Comparison of ENCODE assay signal across 35 cellular contexts in genomic region chr18:70956554-70956953, GRCh38.
"Had no signal": no experiment of that assay in that cellular context is flagged by ENCODE, and none has a peak within 500 bp of the region (broad histone marks: within the 10 kb centered on the region; RNA-seq: fewer than 3 reads in every experiment).

No MANE protein-coding gene starts in this region.

- H3K4me1 ChIP-seq: adrenal gland, body of pancreas, breast epithelium had no signal

- H3K4me3 ChIP-seq: adrenal gland, body of pancreas, breast epithelium had no signal

- H3K9me3 Mint-ChIP-seq: activated CD4-positive, alpha-beta memory T cell treated with anti-CD3 and anti-CD28 coated beads for 36 hours; activated CD4-positive, alpha-beta T cell treated with anti-CD3 and anti-CD28 coated beads, Interleukin-2, amount 10 ng/mL, durations not matched to agents 24 days and 14 days; activated CD8-positive, alpha-beta T cell treated with anti-CD3 and anti-CD28 coated beads for 36 hours; activated naive CD8-positive, alpha-beta T cell treated with anti-CD3 and anti-CD28 coated beads for 36 hours; activated T-helper 1 cell treated with anti-CD3 and anti-CD28 coated beads, Interleukin-12 subunit alpha, Interleukin-12 subunit beta, Interleukin-2, Interleukin-4 antibody, amounts not matched to agents 30 ng/mL and 10 ng/mL and 1 ng/mL, durations not matched to agents 14 hours and 24 hours and 36 hours; activated T-helper 17 cell treated with anti-CD3 and anti-CD28 coated beads, Interleukin-2, amount 50 U/mL, for 72 hours; T-helper 1 cell treated with Interleukin-12 subunit alpha and Interleukin-12 subunit beta and Interleukin-4 antibody, amounts not matched to agents 30 μg/mL and 1 μg/mL, for 36 hours; T-helper 2 cell treated with Interferon-gamma antibody and Interleukin-4, amounts not matched to agents 5 μg/mL and 100 μg/mL, for 36 hours had no signal

- H3K9me3 ChIP-seq: adrenal gland, body of pancreas, breast epithelium had no signal

- DNase-seq: activated B cell treated with CpG ODN at 0.5 μM for 24 hours; activated CD4-positive, alpha-beta memory T cell treated with anti-CD3 and anti-CD28 coated beads for 36 hours; activated CD4-positive, alpha-beta T cell treated with anti-CD3 and anti-CD28 coated beads for 4 hours; activated CD4-positive, alpha-beta T cell treated with anti-CD3 and anti-CD28 coated beads, Interleukin-2, amount 10 ng/mL, durations not matched to agents 24 days and 14 days; activated CD4-positive, alpha-beta T cell treated with anti-CD3 and anti-CD28 coated beads, Interleukin-2, amount 50 U/mL, for 1 hour; activated CD4-positive, alpha-beta T cell treated with anti-CD3 and anti-CD28 coated beads, Interleukin-2, amount 50 U/mL, for 4 hours; activated CD4-positive, CD25-positive, alpha-beta regulatory T cell treated with anti-CD3 and anti-CD28 coated beads, Interleukin-2, amount 50 U/mL, for 72 hours; activated CD8-positive, alpha-beta memory T cell treated with anti-CD3 and anti-CD28 coated beads, Interleukin-2, amount 50 U/mL, for 4 hours; activated CD8-positive, alpha-beta T cell treated with anti-CD3 and anti-CD28 coated beads for 36 hours; activated effector memory CD4-positive, alpha-beta T cell treated with anti-CD3 and anti-CD28 coated beads, Interleukin-2, amount 50 U/mL, for 16 hours; activated gamma-delta T cell treated with Interleukin-2 at 50 U/mL for 16 hours; activated naive CD4-positive, alpha-beta T cell; activated naive CD4-positive, alpha-beta T cell treated with anti-CD3 and anti-CD28 coated beads for 36 hours; activated naive CD4-positive, alpha-beta T cell treated with anti-CD3 and anti-CD28 coated beads, Interleukin-2, amount 50 U/mL, for 16 hours; activated naive CD8-positive, alpha-beta T cell treated with anti-CD3 and anti-CD28 coated beads for 36 hours; activated T-cell treated with anti-CD3 and anti-CD28 coated beads for 4 hours; activated T-cell treated with anti-CD3 and anti-CD28 coated beads, Interleukin-2, amount 50 U/mL, for 1 hour; activated T-cell treated with anti-CD3 and anti-CD28 coated beads, Interleukin-2, amount 50 U/mL, for 4 hours; activated T-cell treated with anti-CD3 and anti-CD28 coated beads, Interleukin-2, amount 50 U/mL, for 72 hours; adrenal gland; amniotic stem cell; aorta; body of pancreas; brain microvascular endothelial cell; central memory CD4-positive, alpha-beta T cell; T-helper 1 cell; T-helper 2 cell; T-helper 9 cell had no signal

- H3K27me3 ChIP-seq: adrenal gland, body of pancreas, brain microvascular endothelial cell, breast epithelium had no signal

- H3K4me3 Mint-ChIP-seq: activated B cell treated with CpG ODN at 0.5 μM for 24 hours; activated CD4-positive, alpha-beta memory T cell treated with anti-CD3 and anti-CD28 coated beads for 36 hours; activated CD4-positive, alpha-beta T cell treated with anti-CD3 and anti-CD28 coated beads, Interleukin-2, amount 10 ng/mL, durations not matched to agents 24 days and 14 days; activated CD8-positive, alpha-beta T cell treated with anti-CD3 and anti-CD28 coated beads for 36 hours; activated naive CD4-positive, alpha-beta T cell treated with anti-CD3 and anti-CD28 coated beads for 36 hours; activated naive CD8-positive, alpha-beta T cell treated with anti-CD3 and anti-CD28 coated beads for 36 hours; activated T-cell treated with anti-CD3 and anti-CD28 coated beads, Interleukin-2, amount 50 U/mL, for 4 hours; activated T-cell treated with anti-CD3 and anti-CD28 coated beads, Interleukin-2, amount 50 U/mL, for 72 hours; activated T-helper 1 cell treated with anti-CD3 and anti-CD28 coated beads, Interleukin-12 subunit alpha, Interleukin-12 subunit beta, Interleukin-2, Interleukin-4 antibody, amounts not matched to agents 30 ng/mL and 10 ng/mL and 1 ng/mL, durations not matched to agents 14 hours and 24 hours and 36 hours; activated T-helper 17 cell treated with anti-CD3 and anti-CD28 coated beads, Interleukin-2, amount 50 U/mL, for 72 hours; T-helper 1 cell treated with Interleukin-12 subunit alpha and Interleukin-12 subunit beta and Interleukin-4 antibody, amounts not matched to agents 30 μg/mL and 1 μg/mL, for 36 hours; T-helper 2 cell treated with Interferon-gamma antibody and Interleukin-4, amounts not matched to agents 5 μg/mL and 100 μg/mL, for 36 hours had no signal

- H3K36me3 ChIP-seq: adrenal gland, brain microvascular endothelial cell, breast epithelium had no signal

- H3K4me1 Mint-ChIP-seq: activated B cell treated with CpG ODN at 0.5 μM for 24 hours; activated CD4-positive, alpha-beta T cell treated with anti-CD3 and anti-CD28 coated beads, Interleukin-2, amount 10 ng/mL, durations not matched to agents 24 days and 14 days; activated naive CD8-positive, alpha-beta T cell treated with anti-CD3 and anti-CD28 coated beads for 36 hours; activated T-helper 17 cell treated with anti-CD3 and anti-CD28 coated beads, Interleukin-2, amount 50 U/mL, for 72 hours had no signal

- ATAC-seq: activated CD8-positive, alpha-beta T cell treated with anti-CD3 and anti-CD28 coated beads for 36 hours; activated naive CD4-positive, alpha-beta T cell treated with anti-CD3 and anti-CD28 coated beads, Interleukin-2, amount 50 U/mL, for 72 hours; activated T-cell treated with anti-CD3 and anti-CD28 coated beads, Interleukin-2, amount 50 U/mL, for 4 hours; activated T-cell treated with anti-CD3 and anti-CD28 coated beads, Interleukin-2, amount 50 U/mL, for 72 hours; activated T-helper 17 cell treated with anti-CD3 and anti-CD28 coated beads, Interleukin-2, amount 50 U/mL, for 72 hours; body of pancreas had no signal

- H3K36me3 Mint-ChIP-seq: activated CD4-positive, alpha-beta memory T cell treated with anti-CD3 and anti-CD28 coated beads for 36 hours; activated naive CD4-positive, alpha-beta T cell treated with anti-CD3 and anti-CD28 coated beads, Interleukin-2, amount 50 U/mL, for 72 hours; activated naive CD8-positive, alpha-beta T cell treated with anti-CD3 and anti-CD28 coated beads for 36 hours had no signal

- H3K27ac ChIP-seq: adrenal gland, body of pancreas, brain microvascular endothelial cell, breast epithelium, VCaP had no signal

- H3K27ac Mint-ChIP-seq: activated B cell treated with CpG ODN at 0.5 μM for 24 hours; activated CD4-positive, alpha-beta memory T cell treated with anti-CD3 and anti-CD28 coated beads for 36 hours; activated CD4-positive, alpha-beta T cell treated with anti-CD3 and anti-CD28 coated beads, Interleukin-2, amount 10 ng/mL, durations not matched to agents 24 days and 14 days; activated CD8-positive, alpha-beta T cell treated with anti-CD3 and anti-CD28 coated beads for 36 hours; activated naive CD4-positive, alpha-beta T cell treated with anti-CD3 and anti-CD28 coated beads for 36 hours; activated naive CD4-positive, alpha-beta T cell treated with anti-CD3 and anti-CD28 coated beads, Interleukin-2, amount 50 U/mL, for 72 hours; activated naive CD8-positive, alpha-beta T cell treated with anti-CD3 and anti-CD28 coated beads for 36 hours; activated T-cell treated with anti-CD3 and anti-CD28 coated beads, Interleukin-2, amount 50 U/mL, for 72 hours; activated T-helper 1 cell treated with anti-CD3 and anti-CD28 coated beads, Interleukin-12 subunit alpha, Interleukin-12 subunit beta, Interleukin-2, Interleukin-4 antibody, amounts not matched to agents 30 ng/mL and 10 ng/mL and 1 ng/mL, durations not matched to agents 14 hours and 24 hours and 36 hours; activated T-helper 17 cell treated with anti-CD3 and anti-CD28 coated beads, Interleukin-2, amount 50 U/mL, for 72 hours; T-helper 1 cell treated with Interleukin-12 subunit alpha and Interleukin-12 subunit beta and Interleukin-4 antibody, amounts not matched to agents 30 μg/mL and 1 μg/mL, for 36 hours; T-helper 2 cell treated with Interferon-gamma antibody and Interleukin-4, amounts not matched to agents 5 μg/mL and 100 μg/mL, for 36 hours had no signal

- H3K27me3 Mint-ChIP-seq: activated B cell treated with CpG ODN at 0.5 μM for 24 hours; activated CD4-positive, alpha-beta memory T cell treated with anti-CD3 and anti-CD28 coated beads for 36 hours; activated CD4-positive, alpha-beta T cell treated with anti-CD3 and anti-CD28 coated beads, Interleukin-2, amount 10 ng/mL, durations not matched to agents 24 days and 14 days; activated CD8-positive, alpha-beta T cell treated with anti-CD3 and anti-CD28 coated beads for 36 hours; activated naive CD8-positive, alpha-beta T cell treated with anti-CD3 and anti-CD28 coated beads for 36 hours; activated T-helper 17 cell treated with anti-CD3 and anti-CD28 coated beads, Interleukin-2, amount 50 U/mL, for 72 hours had no signal
